ENCODE assay signal across 8 cellular contexts in the genomic region with DNA sequence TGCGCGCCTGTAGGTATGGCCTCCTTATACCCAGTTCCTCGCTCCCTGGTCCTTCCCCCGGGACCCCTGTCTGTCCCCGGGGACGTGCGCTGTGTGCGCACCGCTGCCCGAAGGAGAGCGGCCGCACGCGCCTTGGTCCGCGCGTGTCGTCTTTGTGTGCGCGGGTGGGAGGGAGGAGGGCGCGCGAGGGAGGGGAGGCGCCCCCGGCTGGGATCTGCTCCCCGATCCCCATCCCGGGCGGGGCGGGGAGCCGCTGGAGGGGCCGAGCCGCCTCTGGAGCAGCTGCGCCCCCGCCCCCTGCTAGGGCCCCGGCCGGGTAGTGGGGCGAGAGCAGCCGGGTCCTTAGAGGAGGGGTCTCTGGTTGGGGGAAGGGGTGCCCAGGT. TPM values are rescaled to one million over a fixed set of nuclear protein-coding genes. Genes with fewer than 3 reads are reported as not detected.
A peak's percentile ranks its signal among the peaks of the same experiment; 100 is the strongest.
DNase-seq lines count a peak whose midpoint lies in the region; ATAC-seq and TF ChIP-seq lines count a peak whose summit lies in the region.

No MANE protein-coding gene starts in this region.

- no peaks in the 10 kb centered on the region for H3K36me3 Mint-ChIP-seq in endothelial cell (ENCODE audit: low read depth, unreplicated experiment)

- peaks cover 12% of the 10 kb centered on the region for H3K4me1 Mint-ChIP-seq in endothelial cell (ENCODE audit: unreplicated experiment)

- H3K4me3 ChIP-seq in fibroblast of pulmonary artery (replicated peaks; ENCODE audit: low read depth, low read length) = peak overlapping the region; percentile 58

- POLR2A ChIA-PET in RWPE1 (lab: Yijun Ruan, JAX; ENCODE audit: low non-redundant PET) = no interaction called here

- DNase-seq in NCI-H1105 (lab: John Stamatoyannopoulos, UW) (peak; percentile 51), NCI-H1105 treated with DMSO at 0.1 percent for 48 hours (lab: John Stamatoyannopoulos, UW) (no peak), RWPE1 (ENCODE audit: low spot score) (no peak), fibroblast of pulmonary artery (ENCODE audit: low read depth) (no peak), retina (peak; percentile 80), endothelial cell (ENCODE audit: low spot score) (no peak), hippocampal formation (lab: John Stamatoyannopoulos, UW) (no peak)

- H3K4me3 Mint-ChIP-seq in endothelial cell (ENCODE audit: unreplicated experiment) = no peak overlapping the region

- ATAC-seq in HG03095 (IDR thresholded peaks at IDR 0.05; ENCODE audit: unreplicated experiment) = no peak

- peaks cover 14% of the 10 kb centered on the region for H3K27me3 Mint-ChIP-seq in endothelial cell (ENCODE audit: unreplicated experiment)

- H3K27ac ChIP-seq in RWPE1 = peak overlapping the region; percentile 65

- TF ChIP-seq CTCF in RWPE1 (conservative IDR thresholded peaks at IDR 0.05; ENCODE audit: low read depth) (no peak), fibroblast of pulmonary artery (IDR thresholded peaks at IDR 0.05; ENCODE audit: low read length, missing control alignments) (no peak), endothelial cell (IDR thresholded peaks at IDR 0.05; ENCODE audit: unreplicated experiment) (no peak)

- CTCF ChIA-PET in RWPE1 (lab: Yijun Ruan, JAX) = interaction anchor here (1.2 to 1.5 kb wide), 2 partner anchors 8 to 104 kb away, joined by 7 read pairs; no protein-coding TSS in a partner anchor

- H3K27ac Mint-ChIP-seq in endothelial cell (ENCODE audit: unreplicated experiment) = no peak overlapping the region

- H3K9me3 Mint-ChIP-seq in endothelial cell (ENCODE audit: unreplicated experiment) = no peaks in the 10 kb centered on the region

RNA-seq across cellular contexts. Expression of a gene that starts 0.4 kb away (rescaled TPM):
- 2.6 TPM for total RNA-seq in endothelial cell (ENCODE audit: unreplicated experiment)

Comparison
In these comparisons a context has a peak if more than half of its experiments do, and no peak if none do; other contexts are left out.
1. DNase-seq: peak in NCI-H1105 (single experiment) and retina (single experiment); none in NCI-H1105 treated with DMSO at 0.1 percent for 48 hours (single experiment), RWPE1 (single experiment), fibroblast of pulmonary artery (single experiment), endothelial cell (single experiment) and hippocampal formation (0 of 2).